In the genomic region with DNA sequence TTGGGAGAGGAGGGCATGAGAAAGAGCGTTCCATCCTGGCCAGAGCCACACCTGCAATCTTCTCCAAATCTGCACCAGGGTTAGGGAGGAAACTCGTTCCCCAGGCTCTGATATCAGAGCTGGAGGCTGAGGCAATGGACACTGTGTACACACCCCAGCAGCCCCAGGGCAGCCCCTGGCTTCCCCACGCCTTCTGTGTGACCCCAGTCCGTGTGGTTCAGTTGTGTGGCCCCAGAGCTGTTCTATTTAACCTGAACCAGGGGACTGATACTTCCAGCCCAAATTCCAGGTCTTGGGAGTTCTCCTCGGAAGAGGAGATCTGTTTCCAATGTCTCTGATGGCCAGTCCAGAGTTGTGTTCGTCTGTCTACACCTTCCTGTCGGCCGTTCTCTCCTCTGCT, we compare ENCODE assay signal across 28 cellular contexts.
"Had no signal": no experiment of that assay in that cellular context is flagged by ENCODE, and none has a peak within 500 bp of the region (broad histone marks: within the 10 kb centered on the region; RNA-seq: fewer than 3 reads in every experiment).

No MANE protein-coding gene starts in this region.

- H3K4me1 ChIP-seq: suprapubic skin, testis, tibial artery, tibial nerve, transverse colon, upper lobe of left lung, upper lobe of right lung, uterus, vagina had no signal

- DNase-seq: stimulated activated CD4-positive, alpha-beta T cell treated with anti-CD3 and anti-CD28 coated beads, Interleukin-2, amount 100 ng/mL, for 48 hours; stimulated activated CD4-positive, alpha-beta T cell treated with anti-CD3 and anti-CD28 coated beads, Interleukin-4, amount 100 ng/mL, for 1 hour; stimulated activated CD4-positive, alpha-beta T cell treated with anti-CD3 and anti-CD28 coated beads, Interleukin-4, amount 100 ng/mL, for 24 hours; stimulated activated CD4-positive, alpha-beta T cell treated with anti-CD3 and anti-CD28 coated beads, Interleukin-4, amount 100 ng/mL, for 4 hours; stimulated activated CD8-positive, alpha-beta memory T cell treated with anti-CD3 and anti-CD28 coated beads, Interleukin-4, amount 100 ng/mL, for 48 hours; stimulated activated naive B cell treated with anti-CD40 and anti-IgM and Interleukin-4, amounts not matched to agents 10 μg/mL and 1 μg/mL and 100 μg/mL, for 72 hours; stimulated activated naive CD4-positive, alpha-beta T cell; stimulated activated naive CD4-positive, alpha-beta T cell treated with Interleukin-2 at 50 U/mL for 16 hours; stimulated activated naive CD8-positive, alpha-beta T cell treated with anti-CD3 and anti-CD28 coated beads, Interleukin-15, amount 100 ng/mL, for 72 hours; stimulated activated naive CD8-positive, alpha-beta T cell treated with anti-CD3 and anti-CD28 coated beads, Interleukin-15, Interleukin-2, amounts not matched to agents 100 U/mL and 50 U/mL, for 24 hours; stomach; substantia nigra; testis; thyroid gland; tibial artery; transverse colon; trophoblast cell; upper lobe of left lung; upper lobe of right lung; uterus had no signal

- H3K36me3 Mint-ChIP-seq: stimulated activated effector memory CD8-positive, alpha-beta T cell treated with anti-CD3 and anti-CD28 coated beads, Interleukin-12 subunit alpha, Interleukin-12 subunit beta, amount 100 ng/mL, for 72 hours; stimulated activated memory B cell treated with anti-CD40 and anti-IgM and Interleukin-4, amounts not matched to agents 10 μg/mL and 1 μg/mL and 100 μg/mL, for 72 hours; stimulated activated naive B cell treated with anti-CD40 and anti-IgM and Interleukin-4, amounts not matched to agents 10 μg/mL and 1 μg/mL and 100 μg/mL, for 72 hours; type B pancreatic cell had no signal

- H3K4me3 ChIP-seq: stomach, suprapubic skin, testis, thoracic aorta, thyroid gland, tibial artery, tibial nerve, transverse colon, upper lobe of left lung, upper lobe of right lung, uterus, vagina had no signal

- H3K27ac ChIP-seq: stomach, suprapubic skin, testis, thoracic aorta, thyroid gland, tibial artery, tibial nerve, transverse colon, upper lobe of left lung, upper lobe of right lung, uterus, vagina had no signal

- H3K4me1 Mint-ChIP-seq: stimulated activated effector memory CD8-positive, alpha-beta T cell treated with anti-CD3 and anti-CD28 coated beads, Interleukin-12 subunit alpha, Interleukin-12 subunit beta, amount 100 ng/mL, for 72 hours; stimulated activated memory B cell treated with anti-CD40 and anti-IgM and Interleukin-4, amounts not matched to agents 10 μg/mL and 1 μg/mL and 100 μg/mL, for 72 hours; stimulated activated naive B cell treated with anti-CD40 and anti-IgM and Interleukin-4, amounts not matched to agents 10 μg/mL and 1 μg/mL and 100 μg/mL, for 72 hours; stimulated activated naive CD8-positive, alpha-beta T cell treated with anti-CD3 and anti-CD28 coated beads, Interleukin-15, amount 100 ng/mL, for 72 hours had no signal

- H3K27me3 ChIP-seq: stomach, suprapubic skin, testis, thyroid gland, tibial artery, tibial nerve, transverse colon, upper lobe of left lung, upper lobe of right lung, uterus, vagina had no signal

- H3K9me3 ChIP-seq: stomach, suprapubic skin, testis, thoracic aorta, thyroid gland, tibial artery, transverse colon, upper lobe of left lung, upper lobe of right lung, uterus, vagina had no signal

- H3K27ac Mint-ChIP-seq: stimulated activated effector memory CD8-positive, alpha-beta T cell treated with anti-CD3 and anti-CD28 coated beads, Interleukin-12 subunit alpha, Interleukin-12 subunit beta, amount 100 ng/mL, for 72 hours; stimulated activated memory B cell treated with anti-CD40 and anti-IgM and Interleukin-4, amounts not matched to agents 10 μg/mL and 1 μg/mL and 100 μg/mL, for 72 hours; stimulated activated naive B cell treated with anti-CD40 and anti-IgM and Interleukin-4, amounts not matched to agents 10 μg/mL and 1 μg/mL and 100 μg/mL, for 72 hours; stimulated activated naive CD8-positive, alpha-beta T cell treated with anti-CD3 and anti-CD28 coated beads, Interleukin-15, Interleukin-2, amounts not matched to agents 100 ng/mL and 50 ng/mL, for 24 hours; type B pancreatic cell had no signal

- H3K4me3 Mint-ChIP-seq: stimulated activated effector memory CD8-positive, alpha-beta T cell treated with anti-CD3 and anti-CD28 coated beads, Interleukin-12 subunit alpha, Interleukin-12 subunit beta, amount 100 ng/mL, for 72 hours; stimulated activated memory B cell treated with anti-CD40 and anti-IgM and Interleukin-4, amounts not matched to agents 10 μg/mL and 1 μg/mL and 100 μg/mL, for 72 hours; stimulated activated naive B cell treated with anti-CD40 and anti-IgM and Interleukin-4, amounts not matched to agents 10 μg/mL and 1 μg/mL and 100 μg/mL, for 72 hours; stimulated activated naive CD8-positive, alpha-beta T cell treated with anti-CD3 and anti-CD28 coated beads, Interleukin-15, amount 100 ng/mL, for 72 hours; stimulated activated naive CD8-positive, alpha-beta T cell treated with anti-CD3 and anti-CD28 coated beads, Interleukin-15, Interleukin-2, amounts not matched to agents 100 ng/mL and 50 ng/mL, for 24 hours; type B pancreatic cell had no signal

- H3K36me3 ChIP-seq: stomach, suprapubic skin, thoracic aorta, thyroid gland, tibial artery, tibial nerve, transverse colon, upper lobe of left lung, upper lobe of right lung, uterus, vagina had no signal

- H3K9me3 Mint-ChIP-seq: stimulated activated effector memory CD8-positive, alpha-beta T cell treated with anti-CD3 and anti-CD28 coated beads, Interleukin-12 subunit alpha, Interleukin-12 subunit beta, amount 100 ng/mL, for 72 hours; stimulated activated naive B cell treated with anti-CD40 and anti-IgM and Interleukin-4, amounts not matched to agents 10 μg/mL and 1 μg/mL and 100 μg/mL, for 72 hours; stimulated activated naive CD8-positive, alpha-beta T cell treated with anti-CD3 and anti-CD28 coated beads, Interleukin-15, amount 100 ng/mL, for 72 hours; stimulated activated naive CD8-positive, alpha-beta T cell treated with anti-CD3 and anti-CD28 coated beads, Interleukin-15, Interleukin-2, amounts not matched to agents 100 ng/mL and 50 ng/mL, for 24 hours; type B pancreatic cell had no signal
